ENCODE assay signal across 28 cellular contexts in genomic region chr15:84917452-84917851, GRCh38. TPM values are rescaled to one million over a fixed set of nuclear protein-coding genes. Genes with fewer than 3 reads are reported as not detected.
A peak's percentile ranks its signal among the peaks of the same experiment; 100 is the strongest.
DNase-seq lines count a peak whose midpoint lies in the region; ATAC-seq, FAIRE-seq and TF ChIP-seq lines count a peak whose summit lies in the region.
"Had no signal": no experiment of that assay in that cellular context is flagged by ENCODE, and none has a peak within 500 bp of the region (broad histone marks: within the 10 kb centered on the region; RNA-seq: fewer than 3 reads in every experiment).

No MANE protein-coding gene starts in this region.

- no peaks in the 10 kb centered on the region for H3K9me3 Mint-ChIP-seq in astrocyte (ENCODE audit: unreplicated experiment)

- DNase-seq in SKM-1 treated with dmso at 0.1 percent for 144 hours (lab: John Stamatoyannopoulos, UW; ENCODE audit: unreplicated experiment) (peak; percentile 28), SKM-1 (lab: John Stamatoyannopoulos, UW; ENCODE audit: unreplicated experiment) (no peak), astrocyte (ENCODE audit: low read depth) (no peak), renal cortical epithelial cell (ENCODE audit: low read depth) (peak; percentile 63), H4 (ENCODE audit: low spot score) (no peak)
- DNase-seq in activated naive CD4-positive, alpha-beta T cell (lab: John Stamatoyannopoulos, UW): no peak
- DNase-seq: ACHN; BE2C; CD4-positive, CD25-positive, alpha-beta regulatory T cell; DMS153; DND-41; NCI-H1105 treated with DMSO at 0.1 percent for 48 hours; NCI-H146; NCI-H1930; NCI-H69; OCI-M1; Peyer's patch; SIG-M5 had no signal

- no peak overlapping the region for H3K4me3 ChIP-seq in BLaER1 treated with 17β-estradiol and CSF1 and Interleukin-3, amounts not matched to agents 10 nM and 100 nM
- no peak overlapping the region for H3K4me3 ChIP-seq in astrocyte (ENCODE audit: insufficient read depth, low read depth, low read length)
- H3K4me3 ChIP-seq: K562, Peyer's patch had no signal

- no peak overlapping the region for H2AFZ ChIP-seq in astrocyte (ENCODE audit: low read depth, low read length)

- H3K4me2 ChIP-seq in BLaER1 treated with 17β-estradiol and CSF1 and Interleukin-3, amounts not matched to agents 10 nM and 100 nM: peak overlapping the region in 7 of 11 experiments; percentile 8 to 49 (median 37); a peak in 11 of 22 replicates
- no peak overlapping the region for H3K4me2 ChIP-seq in astrocyte (ENCODE audit: low read length)

- TF ChIP-seq CTCF in astrocyte (IDR thresholded peaks at IDR 0.05; ENCODE audit: insufficient read depth, low read depth, low read length): no peak

- H3K36me3 ChIP-seq in BLaER1 treated with 17β-estradiol and CSF1 and Interleukin-3, amounts not matched to agents 10 nM and 100 nM: no peaks in the 10 kb centered on the region
- no peaks in the 10 kb centered on the region for H3K36me3 ChIP-seq in astrocyte (ENCODE audit: insufficient read depth, low read length)
- H3K36me3 ChIP-seq: BE2C had no signal

- peaks cover 21% of the 10 kb centered on the region for H3K27me3 Mint-ChIP-seq in astrocyte (ENCODE audit: low read depth, unreplicated experiment)
- H3K27me3 Mint-ChIP-seq: CD4-positive, CD25-positive, alpha-beta regulatory T cell had no signal

- ATAC-seq in GM18867 (IDR thresholded peaks at IDR 0.05; ENCODE audit: unreplicated experiment): no peak
- ATAC-seq: K562, SK-N-SH treated with all-trans-retinoic acid at 6 μM for 48 hours had no signal

- no peak for FAIRE-seq in astrocyte (lab: Jason Lieb, UNC)
- FAIRE-seq: H54, K562 had no signal

- H3K27ac ChIP-seq in BLaER1 treated with 17β-estradiol and CSF1 and Interleukin-3, amounts not matched to agents 10 nM and 100 nM: no peak overlapping the region
- no peak overlapping the region for H3K27ac ChIP-seq in astrocyte (ENCODE audit: low read depth, low read length)
- H3K27ac ChIP-seq: 22Rv1, HL-60, Peyer's patch had no signal

- peaks cover 22 to 46% (median 36%) of the 10 kb centered on the region in 10 experiments for H3K4me1 ChIP-seq in BLaER1 treated with 17β-estradiol and CSF1 and Interleukin-3, amounts not matched to agents 10 nM and 100 nM
- peaks cover 28% of the 10 kb centered on the region for H3K4me1 ChIP-seq in astrocyte (ENCODE audit: insufficient read depth, low read length)

- no peak overlapping the region for H3K9ac ChIP-seq in BLaER1 treated with 17β-estradiol and CSF1 and Interleukin-3, amounts not matched to agents 10 nM and 100 nM
- H3K9ac ChIP-seq in astrocyte (ENCODE audit: low read length): no peak overlapping the region

- no peaks in the 10 kb centered on the region for H3K27me3 ChIP-seq in BLaER1 treated with 17β-estradiol and CSF1 and Interleukin-3, amounts not matched to agents 10 nM and 100 nM
- no peaks in the 10 kb centered on the region for H3K27me3 ChIP-seq in astrocyte (ENCODE audit: insufficient read depth, low read length)
- H3K27me3 ChIP-seq: BE2C, Peyer's patch had no signal

- no peaks in the 10 kb centered on the region for H3K79me2 ChIP-seq in astrocyte (ENCODE audit: insufficient read depth, low read length)

- H3K27ac Mint-ChIP-seq in astrocyte (ENCODE audit: unreplicated experiment): peak overlapping the region; percentile 29
- H3K27ac Mint-ChIP-seq: CD4-positive, CD25-positive, alpha-beta regulatory T cell had no signal

- peaks cover 2% of the 10 kb centered on the region for H3K36me3 Mint-ChIP-seq in astrocyte (ENCODE audit: low read depth, unreplicated experiment)
- H3K36me3 Mint-ChIP-seq: CD4-positive, CD25-positive, alpha-beta regulatory T cell had no signal

- no peak overlapping the region for H3K4me3 Mint-ChIP-seq in astrocyte (ENCODE audit: unreplicated experiment)
- H3K4me3 Mint-ChIP-seq: CD4-positive, CD25-positive, alpha-beta regulatory T cell had no signal

- H4K20me1 ChIP-seq in BLaER1 treated with 17β-estradiol and CSF1 and Interleukin-3, amounts not matched to agents 10 nM and 100 nM: no peaks in the 10 kb centered on the region
- no peaks in the 10 kb centered on the region for H4K20me1 ChIP-seq in astrocyte (ENCODE audit: insufficient read depth, low read length)

- peaks cover 21% of the 10 kb centered on the region for H3K4me1 Mint-ChIP-seq in astrocyte (ENCODE audit: low read depth, unreplicated experiment)
- H3K4me1 Mint-ChIP-seq: CD4-positive, CD25-positive, alpha-beta regulatory T cell had no signal

- no peaks in the 10 kb centered on the region for H3K9me3 ChIP-seq in BLaER1 treated with 17β-estradiol and CSF1 and Interleukin-3, amounts not matched to agents 10 nM and 100 nM (replicated peaks in 1 of 11)
- no peaks in the 10 kb centered on the region for H3K9me3 ChIP-seq in astrocyte (ENCODE audit: insufficient read depth, low read depth, low read length)
- H3K9me3 ChIP-seq: BE2C, Peyer's patch had no signal

RNA-seq across cellular contexts. Expression of gene SLC28A1, which starts 33.0 kb away (rescaled TPM):
- total RNA-seq in astrocyte: not detected in 2 replicates
- 0.15 TPM in 1 of 2 replicates, not detected in the other for total RNA-seq in renal cortical epithelial cell
- total RNA-seq in H4 (2014; rRNA removed; shearing (Covaris generic)): 0.08 TPM in 1 of 2 replicates, not detected in the other
- total RNA-seq: CD4-positive, CD25-positive, alpha-beta regulatory T cell; K562; LHCN-M2; MCF 10A; NCI-H460 had no signal

Comparison
In these comparisons a context has a peak if more than half of its experiments do, and no peak if none do; other contexts are left out.
1. DNase-seq: peak in SKM-1 treated with dmso at 0.1 percent for 144 hours (single experiment) and renal cortical epithelial cell (single experiment); none in SKM-1 (single experiment), astrocyte (single experiment), H4 (single experiment) and activated naive CD4-positive, alpha-beta T cell (0 of 4).